ENCODE assay signal across 13 cellular contexts in genomic region chr11:73087730-73088129, GRCh38. TPM values are rescaled to one million over a fixed set of nuclear protein-coding genes. Genes with fewer than 3 reads are reported as not detected.
DNase-seq lines count a peak whose midpoint lies in the region; ATAC-seq, FAIRE-seq and TF ChIP-seq lines count a peak whose summit lies in the region.
"Had no signal": no experiment of that assay in that cellular context is flagged by ENCODE, and none has a peak within 500 bp of the region (broad histone marks: within the 10 kb centered on the region; RNA-seq: fewer than 3 reads in every experiment).

No MANE protein-coding gene starts in this region.

- no peaks in the 10 kb centered on the region for H3K27me3 ChIP-seq in H9 (ENCODE audit: insufficient read depth, low read length)
- H3K27me3 ChIP-seq: esophagus squamous epithelium had no signal

- no peak overlapping the region for H3K18ac ChIP-seq in H9 (ENCODE audit: insufficient read length, low read depth, low read length)

- no peak overlapping the region for H3K23ac ChIP-seq in H9 (ENCODE audit: insufficient read length, low read depth, low read length)

- no peak overlapping the region for H2BK120ac ChIP-seq in H9 (ENCODE audit: low read depth, low read length, poor library complexity, severe bottlenecking)

- H3K9me2 ChIP-seq in OCI-LY7 (ENCODE audit: insufficient read depth, low read length): no peaks in the 10 kb centered on the region

- H3K14ac ChIP-seq in H9 (ENCODE audit: insufficient read depth, low read length): no peak overlapping the region

- H2BK12ac ChIP-seq in H9 (ENCODE audit: insufficient read length, low read depth, low read length): no peak overlapping the region

- no peak overlapping the region for H3K4me3 Mint-ChIP-seq in activated naive CD4-positive, alpha-beta T cell treated with anti-CD3 and anti-CD28 coated beads for 36 hours
- H3K4me3 Mint-ChIP-seq in type B pancreatic cell (no peak overlapping the region), H9 (no peak overlapping the region)

- H3K4me3 ChIP-seq in OCI-LY7 (ENCODE audit: low read depth, low read length, poor library complexity, severe bottlenecking) (no peak overlapping the region), fibroblast of villous mesenchyme (ENCODE audit: low read depth, low read length) (no peak overlapping the region)
- H3K4me3 ChIP-seq: esophagus squamous epithelium had no signal

- H3T11ph ChIP-seq in H9 (ENCODE audit: low read length): no peak overlapping the region

- H3K23me2 ChIP-seq in H9 (ENCODE audit: insufficient read length, low read depth, low read length, poor library complexity, severe bottlenecking): no peaks in the 10 kb centered on the region

- no peak for TF ChIP-seq CTCF in OCI-LY7 (conservative IDR thresholded peaks at IDR 0.05; ENCODE audit: low read length)
- no peak for TF ChIP-seq CTCF in fibroblast of villous mesenchyme (IDR thresholded peaks at IDR 0.05; ENCODE audit: insufficient read depth, low read depth, low read length)
- no peak for TF ChIP-seq CTCF in type B pancreatic cell (conservative IDR thresholded peaks at IDR 0.05)
- no peak for TF ChIP-seq CTCF in H9 (conservative IDR thresholded peaks at IDR 0.05)

- no peak overlapping the region for H4K8ac ChIP-seq in H9 (replicated peaks; ENCODE audit: insufficient read length, low read depth, low read length)

- peak overlapping the region; percentile 20 for H3K27ac ChIP-seq in OCI-LY7 (ENCODE audit: low read depth, low read length, poor library complexity, severe bottlenecking)
- no peak overlapping the region for H3K27ac ChIP-seq in H9 (ENCODE audit: insufficient read length, low read depth, low read length)
- H3K27ac ChIP-seq: esophagus squamous epithelium had no signal

- H3K9me3 Mint-ChIP-seq in activated naive CD4-positive, alpha-beta T cell treated with anti-CD3 and anti-CD28 coated beads for 36 hours: no peaks in the 10 kb centered on the region
- H3K9me3 Mint-ChIP-seq in activated naive CD4-positive, alpha-beta T cell treated with anti-CD3 and anti-CD28 coated beads, Interleukin-2, amount 50 U/mL, for 72 hours: peaks cover 0 to 8% of the 10 kb centered on the region in 2 donors
- H3K9me3 Mint-ChIP-seq in type B pancreatic cell (no peaks in the 10 kb centered on the region), H9 (no peaks in the 10 kb centered on the region)

- no peak overlapping the region for H2BK20ac ChIP-seq in H9 (ENCODE audit: low read depth, low read length, poor library complexity, severe bottlenecking)

- intact Hi-C loops in activated naive CD4-positive, alpha-beta T cell treated with anti-CD3 and anti-CD28 coated beads for 36 hours (cut with micrococcal nuclease): no loop called here
- intact Hi-C loops in OCI-LY7 (cut with micrococcal nuclease; ENCODE audit: unreplicated experiment): no loop called here

- peaks cover 88% of the 10 kb centered on the region for H3K36me3 ChIP-seq in OCI-LY7 (ENCODE audit: insufficient read depth, low read length)

- no peaks in the 10 kb centered on the region for H3K9me3 ChIP-seq in OCI-LY7 (ENCODE audit: low read length)
- no peaks in the 10 kb centered on the region for H3K9me3 ChIP-seq in H9 (ENCODE audit: control insufficient read depth, low read depth, low read length)
- H3K9me3 ChIP-seq: esophagus squamous epithelium had no signal

- no peaks in the 10 kb centered on the region for H3K27me3 Mint-ChIP-seq in activated naive CD4-positive, alpha-beta T cell treated with anti-CD3 and anti-CD28 coated beads for 36 hours (ENCODE audit: low read depth)
- H3K27me3 Mint-ChIP-seq in type B pancreatic cell (no peaks in the 10 kb centered on the region), H9 (ENCODE audit: low read depth) (no peaks in the 10 kb centered on the region)

- ATAC-seq in activated naive CD4-positive, alpha-beta T cell treated with anti-CD3 and anti-CD28 coated beads, Interleukin-2, amount 50 U/mL, for 72 hours: no peak
- ATAC-seq: Panc1 had no signal

- no CpG with 5 or more reads among the region's 1 CpG for WGBS in H9 (ENCODE audit: extremely low coverage, insufficient read length, low lambda C conversion rate)

- H3K79me1 ChIP-seq in H9 (ENCODE audit: insufficient read depth, low read depth, low read length, poor library complexity, severe bottlenecking): no peaks in the 10 kb centered on the region

- H4K20me1 ChIP-seq in OCI-LY7 (ENCODE audit: insufficient read depth, low read length): peaks cover 12% of the 10 kb centered on the region; the same call in 1 of the 2 replicates
- H4K20me1 ChIP-seq in H9 (ENCODE audit: control insufficient read depth, insufficient read depth, insufficient read length): no peaks in the 10 kb centered on the region

- no peak overlapping the region for H2BK15ac ChIP-seq in H9 (ENCODE audit: low read depth, low read length)

- no peak overlapping the region for H3K4ac ChIP-seq in H9 (ENCODE audit: low read depth, low read length)

- peaks cover 21% of the 10 kb centered on the region for H3K4me1 Mint-ChIP-seq in activated naive CD4-positive, alpha-beta T cell treated with anti-CD3 and anti-CD28 coated beads for 36 hours (ENCODE audit: low read depth)
- H3K4me1 Mint-ChIP-seq in type B pancreatic cell (ENCODE audit: unreplicated experiment): no peaks in the 10 kb centered on the region
- peaks cover 6 to 8% of the 10 kb centered on the region in 2 experiments for H3K4me1 Mint-ChIP-seq in H9

- no peak overlapping the region for H4K91ac ChIP-seq in H9 (ENCODE audit: insufficient read length, low read depth, low read length)

- H3K4me2 ChIP-seq in OCI-LY7 (ENCODE audit: low read length): no peak overlapping the region
- H3K4me2 ChIP-seq in H9 (ENCODE audit: insufficient read depth, insufficient read length, low read length): no peak overlapping the region

- H3K27ac Mint-ChIP-seq in activated naive CD4-positive, alpha-beta T cell treated with anti-CD3 and anti-CD28 coated beads for 36 hours: peak overlapping the region; percentile 15
- no peak overlapping the region for H3K27ac Mint-ChIP-seq in activated naive CD4-positive, alpha-beta T cell treated with anti-CD3 and anti-CD28 coated beads, Interleukin-2, amount 50 U/mL, for 72 hours
- H3K27ac Mint-ChIP-seq in type B pancreatic cell: peak overlapping the region; percentile 13
- no peak overlapping the region for H3K27ac Mint-ChIP-seq in H9

- H3K79me2 ChIP-seq in OCI-LY7 (ENCODE audit: insufficient read depth, low read depth, low read length) (peaks cover 97% of the 10 kb centered on the region), H9 (ENCODE audit: insufficient read depth, low read length) (no peaks in the 10 kb centered on the region)

- H2AK5ac ChIP-seq in H9 (ENCODE audit: insufficient read length, low read length): no peak overlapping the region

- FAIRE-seq in RCC 7860 (lab: Jason Lieb, UNC): no peak

- H3K9ac ChIP-seq in H9 (ENCODE audit: extremely low read depth, insufficient read length, low read length): no peak overlapping the region

- DNase-seq in activated naive CD4-positive, alpha-beta T cell treated with anti-CD3 and anti-CD28 coated beads for 36 hours: no peak
- no peak for DNase-seq in activated naive CD4-positive, alpha-beta T cell treated with anti-CD3 and anti-CD28 coated beads, Interleukin-2, amount 50 U/mL, for 72 hours (ENCODE audit: low spot score in 2 of 2)
- DNase-seq in OCI-LY7 (ENCODE audit: low spot score) (no peak), fibroblast of villous mesenchyme (ENCODE audit: low read depth) (peak; percentile 46), type B pancreatic cell (ENCODE audit: extremely low spot score, unreplicated experiment) (no peak), H9 (no peak), iPS-NIHi11 (ENCODE audit: low spot score) (no peak), RCC 7860 (ENCODE audit: low spot score) (no peak)
- DNase-seq: amniotic stem cell, esophagus squamous epithelium, GDM1, MM.1S had no signal

- CTCF ChIA-PET in activated naive CD4-positive, alpha-beta T cell treated with anti-CD3 and anti-CD28 coated beads for 36 hours (lab: Charles Lee): interaction anchor here (0.7 to 1.5 kb wide), 2 partner anchors 90 to 271 kb away, joined by 3 to 4 read pairs; no protein-coding TSS in a partner anchor
- CTCF ChIA-PET in OCI-LY7 (lab: Charles Lee; ENCODE audit: unreplicated experiment): no interaction called here

- H3K4me1 ChIP-seq in OCI-LY7 (ENCODE audit: insufficient read depth, low read length, poor library complexity, severe bottlenecking): peaks cover 29% of the 10 kb centered on the region
- H3K4me1 ChIP-seq in H9 (ENCODE audit: insufficient read depth, low read length): no peaks in the 10 kb centered on the region

- no TSS peak for BruUV-seq in OCI-LY7 (replicated peaks; lab: Mats Ljungman, UMichigan)

- H2BK5ac ChIP-seq in H9 (ENCODE audit: insufficient read length, low read length): no peak overlapping the region

- POLR2A ChIA-PET in OCI-LY7 (lab: Charles Lee): interaction anchor here (0.6 to 1.7 kb wide), 10 partner anchors 10 to 117 kb away, joined by 3 to 8 read pairs (median 3); no protein-coding TSS in a partner anchor

- peaks cover 8% of the 10 kb centered on the region for H3K36me3 Mint-ChIP-seq in activated naive CD4-positive, alpha-beta T cell treated with anti-CD3 and anti-CD28 coated beads for 36 hours (ENCODE audit: low read depth)
- H3K36me3 Mint-ChIP-seq in activated naive CD4-positive, alpha-beta T cell treated with anti-CD3 and anti-CD28 coated beads, Interleukin-2, amount 50 U/mL, for 72 hours: peaks cover 0 to 12% of the 10 kb centered on the region in 2 donors
- H3K36me3 Mint-ChIP-seq in type B pancreatic cell (peaks cover 3% of the 10 kb centered on the region), H9 (ENCODE audit: insufficient read depth in 1 of 3, low read depth in 3 of 3) (no peaks in the 10 kb centered on the region)

- no peak overlapping the region for H2AFZ ChIP-seq in OCI-LY7 (ENCODE audit: low read length)
- no peak overlapping the region for H2AFZ ChIP-seq in H9 (ENCODE audit: low read length)

- H4K5ac ChIP-seq in H9 (ENCODE audit: insufficient read length, low read depth, low read length): no peak overlapping the region

- no peak overlapping the region for H3K56ac ChIP-seq in H9 (ENCODE audit: insufficient read length, low read depth, low read length)

RNA-seq across cellular contexts. Expression of gene FCHSD2, which starts 54.4 kb away (rescaled TPM):
- total RNA-seq in activated naive CD4-positive, alpha-beta T cell treated with anti-CD3 and anti-CD28 coated beads for 36 hours: 10 to 100 TPM; 31.1 to 36.8 TPM
- 10 to 100 TPM; 10.3 to 32.4 TPM for total RNA-seq in activated naive CD4-positive, alpha-beta T cell treated with anti-CD3 and anti-CD28 coated beads, Interleukin-2, amount 50 U/mL, for 72 hours
- 39.0 and 48.7 TPM in 2 replicates for total RNA-seq in OCI-LY7 (2014; rRNA removed; shearing (Covaris generic))
- total RNA-seq in OCI-LY7 (2022): 128 and 147 TPM in 2 replicates
- 11.2 and 12.2 TPM in 2 replicates for total RNA-seq in fibroblast of villous mesenchyme
- 30.8 and 32.0 TPM in 2 replicates for total RNA-seq in type B pancreatic cell (ENCODE audit: low replicate concordance)
- 17.8 and 19.2 TPM in 2 replicates for total RNA-seq in H9 (2021)

Comparison
In these comparisons a context has a peak if more than half of its experiments do, and no peak if none do; other contexts are left out.
1. H3K27ac Mint-ChIP-seq: peak in activated naive CD4-positive, alpha-beta T cell treated with anti-CD3 and anti-CD28 coated beads for 36 hours (single experiment) and type B pancreatic cell (single experiment); none in activated naive CD4-positive, alpha-beta T cell treated with anti-CD3 and anti-CD28 coated beads, Interleukin-2, amount 50 U/mL, for 72 hours (0 of 2) and H9 (0 of 3).